In the genomic region with DNA sequence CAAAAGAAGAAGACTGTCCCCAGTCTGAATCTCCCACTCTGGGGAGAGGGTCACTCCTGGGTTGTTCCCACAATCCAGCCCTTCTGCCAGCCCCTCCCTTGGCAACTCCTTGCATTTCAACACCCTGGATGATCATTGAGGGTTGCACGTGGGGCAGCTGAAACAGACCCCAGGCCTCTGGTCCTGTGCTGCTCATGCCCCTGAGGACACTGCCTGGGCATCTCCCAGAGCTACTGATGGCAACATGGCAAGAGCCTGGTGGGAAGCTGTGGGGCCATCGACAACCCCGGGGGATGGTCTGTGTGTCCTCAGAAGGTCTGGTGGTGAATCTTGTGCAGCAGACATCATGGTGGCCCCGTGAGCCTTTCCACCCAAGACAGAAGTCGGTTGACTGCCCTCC, we compare ENCODE assay signal across 6 cellular contexts. TPM values are rescaled to one million over a fixed set of nuclear protein-coding genes. Genes with fewer than 3 reads are reported as not detected.
"Had no signal": no experiment of that assay in that cellular context is flagged by ENCODE, and none has a peak within 500 bp of the region (broad histone marks: within the 10 kb centered on the region; RNA-seq: fewer than 3 reads in every experiment).

No MANE protein-coding gene starts in this region.

- ATAC-seq: GM23338, K562 had no signal

- H3K9me3 Mint-ChIP-seq: H9 had no signal

- H3K4me3 Mint-ChIP-seq: GM23338, H9 had no signal

- H3K27ac Mint-ChIP-seq: GM23338, H9 had no signal

- H3K4me2 ChIP-seq: GM23338 had no signal

- DNase-seq: H9, HCEC 1CT, IMR-90 had no signal

- H3K4me3 ChIP-seq: GM23338, K562 had no signal

- H2AFZ ChIP-seq: GM23338 had no signal

RNA-seq across cellular contexts. Expression of gene ANGPT4, which starts 4.9 kb away (rescaled TPM):
- total RNA-seq: HT-29, IMR-90, K562 had no signal
- polyA plus RNA-seq: GM23338, IMR-90, K562 had no signal
